27 cellular contexts compared by ENCODE assay signal in genomic region chr2:231955758-231956472, GRCh38.
"Had no signal": no experiment of that assay in that cellular context is flagged by ENCODE, and none has a peak within 500 bp of the region (broad histone marks: within the 10 kb centered on the region; RNA-seq: fewer than 3 reads in every experiment).

No MANE protein-coding gene starts in this region.

- H3K4me3 ChIP-seq: esophagus squamous epithelium, heart right ventricle, left lung, lower lobe of right lung, psoas muscle, right atrium auricular region, testis, transverse colon had no signal

- DNase-seq: activated CD4-positive, alpha-beta T cell treated with anti-CD3 and anti-CD28 coated beads, Interleukin-2, amount 50 U/mL, for 1 hour; activated CD4-positive, CD25-positive, alpha-beta regulatory T cell treated with anti-CD3 and anti-CD28 coated beads, Interleukin-2, amount 50 U/mL, for 72 hours; activated CD8-positive, alpha-beta T cell treated with anti-CD3 and anti-CD28 coated beads for 36 hours; activated effector memory CD4-positive, alpha-beta T cell treated with Interleukin-2 at 50 U/mL for 16 hours; activated naive CD4-positive, alpha-beta T cell treated with anti-CD3 and anti-CD28 coated beads for 36 hours; activated naive CD8-positive, alpha-beta T cell treated with anti-CD3 and anti-CD28 coated beads, Interleukin-2, amount 10 ng/mL, durations not matched to agents 7 days and 5 days; amniotic stem cell; central memory CD4-positive, alpha-beta T cell; endodermal cell; esophagus squamous epithelium; foreskin melanocyte; heart right ventricle; left lung; lower lobe of right lung; psoas muscle; stimulated activated CD4-positive, alpha-beta T cell treated with anti-CD3 and anti-CD28 coated beads, Interleukin-15, amount 100 ng/mL, for 24 hours; stimulated activated CD4-positive, alpha-beta T cell treated with anti-CD3 and anti-CD28 coated beads, Interleukin-2, amount 100 ng/mL, for 24 hours; stimulated activated naive CD4-positive, alpha-beta T cell; T-helper 17 cell; T1000; testis; transverse colon had no signal

- H3K9ac ChIP-seq: parathyroid adenoma had no signal

- H2AFZ ChIP-seq: parathyroid adenoma had no signal

- H3K36me3 ChIP-seq: esophagus squamous epithelium, heart right ventricle, left lung, lower lobe of right lung, neutrophil, right atrium auricular region, transverse colon had no signal

- FAIRE-seq: astrocyte had no signal

- H3K9me3 ChIP-seq: left lung, lower lobe of right lung, neutrophil, psoas muscle, testis, transverse colon had no signal

- H3K27ac ChIP-seq: epithelial cell of prostate, esophagus squamous epithelium, heart right ventricle, left lung, lower lobe of right lung, neutrophil, parathyroid adenoma, psoas muscle, right atrium auricular region, testis, transverse colon had no signal

- ATAC-seq: activated CD8-positive, alpha-beta T cell treated with anti-CD3 and anti-CD28 coated beads for 36 hours; heart right ventricle; left lung; lower lobe of right lung; psoas muscle; T-helper 17 cell had no signal

- H3K4me1 ChIP-seq: parathyroid adenoma, psoas muscle had no signal

- H3K27me3 ChIP-seq: right atrium auricular region, testis had no signal
